In the genomic region with DNA sequence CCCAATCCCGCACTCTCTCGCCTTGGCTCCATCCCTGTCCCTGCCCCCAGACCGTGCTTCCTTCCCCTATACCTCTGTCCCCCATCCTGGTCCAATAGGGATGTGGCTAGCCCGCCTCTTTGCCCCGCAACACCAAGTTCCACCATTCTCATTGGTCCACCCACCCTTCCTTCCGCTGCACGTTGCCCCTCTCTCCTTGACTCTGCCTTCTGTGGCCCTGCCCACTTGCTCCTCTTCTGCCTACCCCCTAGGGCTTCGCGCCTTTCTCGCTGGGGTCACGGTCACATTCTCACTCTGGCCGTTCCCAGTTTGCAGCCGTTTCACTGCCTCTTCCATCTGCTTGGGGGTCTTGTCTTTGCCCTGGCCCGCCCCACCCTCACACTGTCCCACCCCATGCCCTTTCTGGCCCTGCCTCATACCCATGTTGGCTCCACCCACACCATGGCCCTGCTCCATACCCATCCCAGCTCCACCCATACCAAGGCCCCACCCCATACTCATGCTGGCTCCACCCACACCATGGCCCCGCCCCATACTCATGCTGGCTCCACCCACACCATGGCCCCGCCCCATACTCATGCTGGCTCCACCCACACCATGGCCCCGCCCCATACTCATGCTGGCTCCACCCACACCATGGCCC, we compare ENCODE assay signal across 2 cellular contexts.
TF ChIP-seq lines count a peak whose summit lies in the region.

No MANE protein-coding gene starts in this region.

TF ChIP-seq in GM23338, 12 proteins besides CTCF, POLR2A, EP300 and RAD21:
- TF ChIP-seq, protein P1, sequence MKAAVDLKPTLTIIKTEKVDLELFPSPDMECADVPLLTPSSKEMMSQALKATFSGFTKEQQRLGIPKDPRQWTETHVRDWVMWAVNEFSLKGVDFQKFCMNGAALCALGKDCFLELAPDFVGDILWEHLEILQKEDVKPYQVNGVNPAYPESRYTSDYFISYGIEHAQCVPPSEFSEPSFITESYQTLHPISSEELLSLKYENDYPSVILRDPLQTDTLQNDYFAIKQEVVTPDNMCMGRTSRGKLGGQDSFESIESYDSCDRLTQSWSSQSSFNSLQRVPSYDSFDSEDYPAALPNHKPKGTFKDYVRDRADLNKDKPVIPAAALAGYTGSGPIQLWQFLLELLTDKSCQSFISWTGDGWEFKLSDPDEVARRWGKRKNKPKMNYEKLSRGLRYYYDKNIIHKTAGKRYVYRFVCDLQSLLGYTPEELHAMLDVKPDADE (IDR thresholded peaks at IDR 0.05): no peak
- peak; percentile 51; the same call in 1 of the 2 replicates for TF ChIP-seq CREB1 (CRISPR knock-in tag; IDR thresholded peaks at IDR 0.05; ENCODE audit: low read depth)

TF ChIP-seq in GM12878, 131 proteins besides CTCF, POLR2A, EP300 and RAD21:
- no peak for TF ChIP-seq TARDBP (IDR thresholded peaks at IDR 0.05; ENCODE audit: borderline replicate concordance)
- no peak for TF ChIP-seq ESRRA (IDR thresholded peaks at IDR 0.05; ENCODE audit: low read length)
- TF ChIP-seq, protein P2, sequence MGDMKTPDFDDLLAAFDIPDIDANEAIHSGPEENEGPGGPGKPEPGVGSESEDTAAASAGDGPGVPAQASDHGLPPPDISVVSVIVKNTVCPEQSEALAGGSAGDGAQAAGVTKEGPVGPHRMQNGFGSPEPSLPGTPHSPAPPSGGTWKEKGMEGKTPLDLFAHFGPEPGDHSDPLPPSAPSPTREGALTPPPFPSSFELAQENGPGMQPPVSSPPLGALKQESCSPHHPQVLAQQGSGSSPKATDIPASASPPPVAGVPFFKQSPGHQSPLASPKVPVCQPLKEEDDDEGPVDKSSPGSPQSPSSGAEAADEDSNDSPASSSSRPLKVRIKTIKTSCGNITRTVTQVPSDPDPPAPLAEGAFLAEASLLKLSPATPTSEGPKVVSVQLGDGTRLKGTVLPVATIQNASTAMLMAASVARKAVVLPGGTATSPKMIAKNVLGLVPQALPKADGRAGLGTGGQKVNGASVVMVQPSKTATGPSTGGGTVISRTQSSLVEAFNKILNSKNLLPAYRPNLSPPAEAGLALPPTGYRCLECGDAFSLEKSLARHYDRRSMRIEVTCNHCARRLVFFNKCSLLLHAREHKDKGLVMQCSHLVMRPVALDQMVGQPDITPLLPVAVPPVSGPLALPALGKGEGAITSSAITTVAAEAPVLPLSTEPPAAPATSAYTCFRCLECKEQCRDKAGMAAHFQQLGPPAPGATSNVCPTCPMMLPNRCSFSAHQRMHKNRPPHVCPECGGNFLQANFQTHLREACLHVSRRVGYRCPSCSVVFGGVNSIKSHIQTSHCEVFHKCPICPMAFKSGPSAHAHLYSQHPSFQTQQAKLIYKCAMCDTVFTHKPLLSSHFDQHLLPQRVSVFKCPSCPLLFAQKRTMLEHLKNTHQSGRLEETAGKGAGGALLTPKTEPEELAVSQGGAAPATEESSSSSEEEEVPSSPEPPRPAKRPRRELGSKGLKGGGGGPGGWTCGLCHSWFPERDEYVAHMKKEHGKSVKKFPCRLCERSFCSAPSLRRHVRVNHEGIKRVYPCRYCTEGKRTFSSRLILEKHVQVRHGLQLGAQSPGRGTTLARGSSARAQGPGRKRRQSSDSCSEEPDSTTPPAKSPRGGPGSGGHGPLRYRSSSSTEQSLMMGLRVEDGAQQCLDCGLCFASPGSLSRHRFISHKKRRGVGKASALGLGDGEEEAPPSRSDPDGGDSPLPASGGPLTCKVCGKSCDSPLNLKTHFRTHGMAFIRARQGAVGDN (IDR thresholded peaks at IDR 0.05): no peak
- TF ChIP-seq HDGF (IDR thresholded peaks at IDR 0.05): peak; percentile 67; the same call in 1 of the 2 replicates
- no peak for TF ChIP-seq EED (IDR thresholded peaks at IDR 0.05; ENCODE audit: low read depth)
- TF ChIP-seq GATAD2B (conservative IDR thresholded peaks at IDR 0.05; ENCODE audit: low read depth): no peak
